ENCODE assay signal across 2 cellular contexts in genomic region chr1:30523055-30524020, GRCh38.
TF ChIP-seq lines count a peak whose summit lies in the region.

No MANE protein-coding gene starts in this region.

TF ChIP-seq in liver, 16 proteins besides CTCF, POLR2A, EP300 and RAD21:
- TF ChIP-seq REST (IDR thresholded peaks at IDR 0.05) (peak; percentile 19), YY1 (IDR thresholded peaks at IDR 0.05) (no peak)

TF ChIP-seq in HepG2, 621 proteins besides CTCF, POLR2A, EP300 and RAD21 (continued from another document):
- TF ChIP-seq RBAK (CRISPR knock-in tag; IDR thresholded peaks at IDR 0.05) = no peak
- no peak for TF ChIP-seq SAFB2 (CRISPR knock-in tag; IDR thresholded peaks at IDR 0.05; ENCODE audit: borderline replicate concordance, low read depth)
- TF ChIP-seq ZNF281 (CRISPR knock-in tag; IDR thresholded peaks at IDR 0.05; ENCODE audit: borderline replicate concordance) = no peak
TF ChIP-seq in HepG2: peak in this region for 0.
